29 cellular contexts compared by ENCODE assay signal in genomic region chr11:17145972-17146371, GRCh38.
DNase-seq lines count a peak whose midpoint lies in the region; ATAC-seq, FAIRE-seq and TF ChIP-seq lines count a peak whose summit lies in the region.
"Had no signal": no experiment of that assay in that cellular context is flagged by ENCODE, and none has a peak within 500 bp of the region (broad histone marks: within the 10 kb centered on the region; RNA-seq: fewer than 3 reads in every experiment).

No MANE protein-coding gene starts in this region.

- H3K9me3 Mint-ChIP-seq in activated CD4-positive, alpha-beta memory T cell treated with anti-CD3 and anti-CD28 coated beads, Interleukin-2, amount 10 ng/mL, durations not matched to agents 7 days and 5 days: no peaks in the 10 kb centered on the region
- H3K9me3 Mint-ChIP-seq in activated CD4-positive, alpha-beta memory T cell treated with anti-CD3 and anti-CD28 coated beads for 36 hours: no peaks in the 10 kb centered on the region
- H3K9me3 Mint-ChIP-seq in HFFc6 (no peaks in the 10 kb centered on the region), progenitor cell of endocrine pancreas (ENCODE audit: low read depth) (no peaks in the 10 kb centered on the region), WTC11 (no peaks in the 10 kb centered on the region)
- H3K9me3 Mint-ChIP-seq: activated naive CD4-positive, alpha-beta T cell treated with anti-CD3 and anti-CD28 coated beads, Interleukin-2, amount 10 ng/mL, durations not matched to agents 7 days and 5 days; CD8-positive, alpha-beta memory T cell; natural killer cell treated with Interleukin-12 subunit alpha and Interleukin-12 subunit beta and Interleukin-15 and Interleukin-18, amount 100 ng/mL, for 72 hours had no signal

- H3K36me3 ChIP-seq in right lobe of liver: peaks cover 0 to 11% (median 5%) of the 10 kb centered on the region in 4 donors
- H3K36me3 ChIP-seq: breast epithelium, colonic mucosa had no signal

- no peak for ATAC-seq in right lobe of liver
- ATAC-seq in GM18909 (IDR thresholded peaks at IDR 0.05; ENCODE audit: poor library complexity, unreplicated experiment): no peak
- no peak for ATAC-seq in WTC11
- ATAC-seq: foreskin keratinocyte; heart right ventricle; left cardiac atrium; mucosa of descending colon; natural killer cell treated with Interleukin-12 subunit alpha and Interleukin-12 subunit beta and Interleukin-15 and Interleukin-18, amount 100 ng/mL, for 72 hours; T-helper 17 cell had no signal

- DNase-seq in activated CD4-positive, alpha-beta memory T cell treated with anti-CD3 and anti-CD28 coated beads, Interleukin-2, amount 10 ng/mL, durations not matched to agents 7 days and 5 days: no peak
- DNase-seq in activated CD4-positive, alpha-beta memory T cell treated with anti-CD3 and anti-CD28 coated beads for 36 hours: no peak
- DNase-seq in HFFc6 (peak; percentile 20), progenitor cell of endocrine pancreas (ENCODE audit: low spot score, unreplicated experiment) (no peak), right lobe of liver (no peak), WTC11 (ENCODE audit: low spot score) (no peak)
- DNase-seq: activated naive CD4-positive, alpha-beta T cell treated with anti-CD3 and anti-CD28 coated beads, Interleukin-2, amount 10 ng/mL, durations not matched to agents 7 days and 5 days; amygdala; CD8-positive, alpha-beta memory T cell; colonic mucosa; effector memory CD4-positive, alpha-beta T cell; erythroblast; foreskin keratinocyte; H7; heart right ventricle; left cardiac atrium; mucosa of descending colon; NCI-H1417 treated with DMSO at 0.1 percent for 48 hours; NCI-H748 treated with DMSO at 0.1 percent for 48 hours; stimulated activated CD4-positive, alpha-beta T cell treated with anti-CD3 and anti-CD28 coated beads, Interleukin-1b, Interleukin-23, amount 100 ng/mL, for 48 hours; stimulated activated CD8-positive, alpha-beta memory T cell treated with anti-CD3 and anti-CD28 coated beads, Interleukin-4, amount 100 ng/mL, for 48 hours; T-helper 17 cell; tibial artery had no signal

- H3K4me3 Mint-ChIP-seq in activated CD4-positive, alpha-beta memory T cell treated with anti-CD3 and anti-CD28 coated beads, Interleukin-2, amount 10 ng/mL, durations not matched to agents 7 days and 5 days: no peak overlapping the region
- no peak overlapping the region for H3K4me3 Mint-ChIP-seq in activated CD4-positive, alpha-beta memory T cell treated with anti-CD3 and anti-CD28 coated beads for 36 hours
- H3K4me3 Mint-ChIP-seq in HFFc6 (no peak overlapping the region), progenitor cell of endocrine pancreas (ENCODE audit: low read depth) (no peak overlapping the region), WTC11 (no peak overlapping the region)
- H3K4me3 Mint-ChIP-seq: activated naive CD4-positive, alpha-beta T cell treated with anti-CD3 and anti-CD28 coated beads, Interleukin-2, amount 10 ng/mL, durations not matched to agents 7 days and 5 days; CD8-positive, alpha-beta memory T cell; natural killer cell treated with Interleukin-12 subunit alpha and Interleukin-12 subunit beta and Interleukin-15 and Interleukin-18, amount 100 ng/mL, for 72 hours had no signal

- H3K27me3 Mint-ChIP-seq in activated CD4-positive, alpha-beta memory T cell treated with anti-CD3 and anti-CD28 coated beads, Interleukin-2, amount 10 ng/mL, durations not matched to agents 7 days and 5 days: no peaks in the 10 kb centered on the region
- no peaks in the 10 kb centered on the region for H3K27me3 Mint-ChIP-seq in activated CD4-positive, alpha-beta memory T cell treated with anti-CD3 and anti-CD28 coated beads for 36 hours
- H3K27me3 Mint-ChIP-seq in HFFc6 (ENCODE audit: insufficient read depth) (peaks cover 2% of the 10 kb centered on the region; the same call in 1 of the 2 replicates), progenitor cell of endocrine pancreas (no peaks in the 10 kb centered on the region), WTC11 (ENCODE audit: low read depth) (no peaks in the 10 kb centered on the region)
- H3K27me3 Mint-ChIP-seq: activated naive CD4-positive, alpha-beta T cell treated with anti-CD3 and anti-CD28 coated beads, Interleukin-2, amount 10 ng/mL, durations not matched to agents 7 days and 5 days; CD8-positive, alpha-beta memory T cell; natural killer cell treated with Interleukin-12 subunit alpha and Interleukin-12 subunit beta and Interleukin-15 and Interleukin-18, amount 100 ng/mL, for 72 hours; T-helper 17 cell had no signal

- no peaks in the 10 kb centered on the region for H3K4me1 ChIP-seq in right lobe of liver
- H3K4me1 ChIP-seq: breast epithelium, colonic mucosa, foreskin keratinocyte had no signal

- peaks cover 35% of the 10 kb centered on the region for H3K36me3 Mint-ChIP-seq in activated CD4-positive, alpha-beta memory T cell treated with anti-CD3 and anti-CD28 coated beads, Interleukin-2, amount 10 ng/mL, durations not matched to agents 7 days and 5 days (ENCODE audit: low read depth)
- H3K36me3 Mint-ChIP-seq in activated CD4-positive, alpha-beta memory T cell treated with anti-CD3 and anti-CD28 coated beads for 36 hours: peaks cover 28% of the 10 kb centered on the region
- H3K36me3 Mint-ChIP-seq in HFFc6 (ENCODE audit: low read depth) (peaks cover 28% of the 10 kb centered on the region), progenitor cell of endocrine pancreas (ENCODE audit: insufficient read depth) (peaks cover 20% of the 10 kb centered on the region), WTC11 (peaks cover 27% of the 10 kb centered on the region)

- CTCF ChIA-PET in activated CD4-positive, alpha-beta memory T cell treated with anti-CD3 and anti-CD28 coated beads, Interleukin-2, amount 10 ng/mL, durations not matched to agents 7 days and 5 days (lab: Charles Lee): no interaction called here
- CTCF ChIA-PET in activated CD4-positive, alpha-beta memory T cell treated with anti-CD3 and anti-CD28 coated beads for 36 hours (lab: Charles Lee): no interaction called here
- CTCF ChIA-PET in WTC11 (lab: Charles Lee): no interaction called here

- peaks cover 9% of the 10 kb centered on the region for H3K4me1 Mint-ChIP-seq in activated CD4-positive, alpha-beta memory T cell treated with anti-CD3 and anti-CD28 coated beads, Interleukin-2, amount 10 ng/mL, durations not matched to agents 7 days and 5 days
- peaks cover 4% of the 10 kb centered on the region for H3K4me1 Mint-ChIP-seq in activated CD4-positive, alpha-beta memory T cell treated with anti-CD3 and anti-CD28 coated beads for 36 hours (ENCODE audit: low read depth)
- peaks cover 21% of the 10 kb centered on the region for H3K4me1 Mint-ChIP-seq in HFFc6 (ENCODE audit: low read depth)
- no peaks in the 10 kb centered on the region for H3K4me1 Mint-ChIP-seq in progenitor cell of endocrine pancreas (ENCODE audit: low read depth)
- no peaks in the 10 kb centered on the region; the same call in 1 of the 2 replicates for H3K4me1 Mint-ChIP-seq in WTC11
- H3K4me1 Mint-ChIP-seq: activated naive CD4-positive, alpha-beta T cell treated with anti-CD3 and anti-CD28 coated beads, Interleukin-2, amount 10 ng/mL, durations not matched to agents 7 days and 5 days had no signal

- H3K27ac Mint-ChIP-seq in activated CD4-positive, alpha-beta memory T cell treated with anti-CD3 and anti-CD28 coated beads, Interleukin-2, amount 10 ng/mL, durations not matched to agents 7 days and 5 days: peak overlapping the region; percentile 8
- H3K27ac Mint-ChIP-seq in activated CD4-positive, alpha-beta memory T cell treated with anti-CD3 and anti-CD28 coated beads for 36 hours: no peak overlapping the region
- peak overlapping the region; percentile 21; the same call in 1 of the 2 replicates for H3K27ac Mint-ChIP-seq in HFFc6
- H3K27ac Mint-ChIP-seq in progenitor cell of endocrine pancreas: peak overlapping the region; percentile 83
- no peak overlapping the region for H3K27ac Mint-ChIP-seq in WTC11
- H3K27ac Mint-ChIP-seq: activated naive CD4-positive, alpha-beta T cell treated with anti-CD3 and anti-CD28 coated beads, Interleukin-2, amount 10 ng/mL, durations not matched to agents 7 days and 5 days; natural killer cell treated with Interleukin-12 subunit alpha and Interleukin-12 subunit beta and Interleukin-15 and Interleukin-18, amount 100 ng/mL, for 72 hours; T-helper 17 cell had no signal

- no peaks in the 10 kb centered on the region for H3K9me3 ChIP-seq in right lobe of liver
- H3K9me3 ChIP-seq: breast epithelium, colonic mucosa, heart right ventricle, mucosa of descending colon, tibial artery had no signal

- H3K27ac ChIP-seq in right lobe of liver: no peak overlapping the region
- H3K27ac ChIP-seq: breast epithelium, colonic mucosa, foreskin keratinocyte, heart right ventricle, SK-N-MC, tibial artery had no signal

- intact Hi-C loops in activated CD4-positive, alpha-beta memory T cell treated with anti-CD3 and anti-CD28 coated beads for 36 hours (cut with micrococcal nuclease): no loop called here
- intact Hi-C loops in right lobe of liver (cut with DNase I): no loop called here

- TF ChIP-seq POLR2A in right lobe of liver (IDR thresholded peaks at IDR 0.05): no peak

- TF ChIP-seq CTCF in HFFc6 (IDR thresholded peaks at IDR 0.05) (no peak), progenitor cell of endocrine pancreas (IDR thresholded peaks at IDR 0.05; ENCODE audit: unreplicated experiment) (no peak), right lobe of liver (IDR thresholded peaks at IDR 0.05) (no peak), WTC11 (IDR thresholded peaks at IDR 0.05) (no peak)

- peak; percentile 68 for FAIRE-seq in colon (lab: Jason Lieb, UNC)

- no peak overlapping the region for H3K4me3 ChIP-seq in right lobe of liver
- H3K4me3 ChIP-seq: breast epithelium, colonic mucosa, heart right ventricle, mucosa of descending colon, SK-N-MC, smooth muscle cell, tibial artery had no signal

- POLR2A ChIA-PET in activated CD4-positive, alpha-beta memory T cell treated with anti-CD3 and anti-CD28 coated beads, Interleukin-2, amount 10 ng/mL, durations not matched to agents 7 days and 5 days (lab: Charles Lee): interaction anchor here (0.5 kb wide), 1 partner anchor 270 kb away, joined by 3 read pairs; no protein-coding TSS in a partner anchor
- POLR2A ChIA-PET in activated CD4-positive, alpha-beta memory T cell treated with anti-CD3 and anti-CD28 coated beads for 36 hours (lab: Charles Lee): no interaction called here
- POLR2A ChIA-PET in WTC11 (lab: Charles Lee): no interaction called here

- no peaks in the 10 kb centered on the region for H3K27me3 ChIP-seq in right lobe of liver
- H3K27me3 ChIP-seq: breast epithelium, colonic mucosa, foreskin keratinocyte, heart right ventricle, tibial artery had no signal

TF ChIP-seq in WTC11, 78 proteins besides CTCF, POLR2A, EP300 and RAD21 (continues in another document):
- TF ChIP-seq ZNF423 (CRISPR knock-in tag; IDR thresholded peaks at IDR 0.05) (no peak), CBFB (CRISPR knock-in tag; IDR thresholded peaks at IDR 0.05; ENCODE audit: low read depth) (no peak)

Comparison
In these comparisons a context has a peak if more than half of its experiments do, and no peak if none do; other contexts are left out.
1. H3K27ac Mint-ChIP-seq: peak in activated CD4-positive, alpha-beta memory T cell treated with anti-CD3 and anti-CD28 coated beads, Interleukin-2, amount 10 ng/mL, durations not matched to agents 7 days and 5 days (single experiment), HFFc6 (single experiment) and progenitor cell of endocrine pancreas (single experiment); none in activated CD4-positive, alpha-beta memory T cell treated with anti-CD3 and anti-CD28 coated beads for 36 hours (single experiment) and WTC11 (single experiment).